8 cellular contexts compared by ENCODE assay signal in the genomic region with DNA sequence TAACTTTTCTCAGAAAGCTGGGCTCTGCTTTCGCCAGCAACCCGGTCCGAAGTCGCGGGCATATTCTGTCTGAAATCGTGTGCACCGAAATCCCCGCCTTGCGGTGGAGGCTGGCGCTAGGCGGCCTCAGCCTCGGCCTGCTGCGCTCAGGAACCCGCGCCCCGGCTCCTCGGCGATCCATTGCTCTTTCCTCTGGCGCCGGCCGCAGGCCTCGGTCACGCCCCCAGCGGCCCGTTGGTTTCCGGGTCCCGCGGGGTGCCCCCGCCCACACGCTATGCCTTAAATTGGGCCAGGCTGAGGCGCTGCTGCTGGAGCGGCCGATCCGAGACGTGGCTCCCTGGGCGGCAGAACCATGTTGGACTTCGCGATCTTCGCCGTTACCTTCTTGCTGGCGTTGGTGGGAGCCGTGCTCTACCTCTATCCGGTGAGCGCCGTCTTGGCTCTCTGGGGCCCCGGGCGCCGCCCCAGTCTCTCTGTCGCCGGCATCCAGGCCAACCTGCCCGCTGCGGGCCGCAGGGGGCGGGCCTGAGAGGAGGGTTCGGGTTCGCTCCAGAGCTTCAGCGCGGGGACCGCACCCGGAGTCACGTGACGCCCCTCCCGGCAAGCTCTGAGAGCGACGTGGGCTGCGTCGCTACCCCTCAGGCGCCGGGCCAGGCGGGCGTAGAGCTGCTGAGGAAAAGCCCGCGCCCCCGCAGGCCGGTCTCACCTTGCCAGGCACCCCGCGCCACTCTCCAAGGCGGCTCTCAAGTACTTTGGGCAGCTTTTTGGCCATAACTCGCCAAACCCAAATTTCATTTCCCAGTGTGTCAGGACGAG. TPM values are rescaled to one million over a fixed set of nuclear protein-coding genes. Genes with fewer than 3 reads are reported as not detected.
DNase-seq lines count a peak whose midpoint lies in the region; ATAC-seq and TF ChIP-seq lines count a peak whose summit lies in the region.

A gene with protein sequence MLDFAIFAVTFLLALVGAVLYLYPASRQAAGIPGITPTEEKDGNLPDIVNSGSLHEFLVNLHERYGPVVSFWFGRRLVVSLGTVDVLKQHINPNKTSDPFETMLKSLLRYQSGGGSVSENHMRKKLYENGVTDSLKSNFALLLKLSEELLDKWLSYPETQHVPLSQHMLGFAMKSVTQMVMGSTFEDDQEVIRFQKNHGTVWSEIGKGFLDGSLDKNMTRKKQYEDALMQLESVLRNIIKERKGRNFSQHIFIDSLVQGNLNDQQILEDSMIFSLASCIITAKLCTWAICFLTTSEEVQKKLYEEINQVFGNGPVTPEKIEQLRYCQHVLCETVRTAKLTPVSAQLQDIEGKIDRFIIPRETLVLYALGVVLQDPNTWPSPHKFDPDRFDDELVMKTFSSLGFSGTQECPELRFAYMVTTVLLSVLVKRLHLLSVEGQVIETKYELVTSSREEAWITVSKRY (plus strand): TSS at position 308 of the 816 bp plus-strand sequence. CDS start 45 bp downstream, at position 353.

- peaks cover 3% of the 10 kb centered on the region for H3K4me1 ChIP-seq in mammary epithelial cell (ENCODE audit: insufficient read depth, low read length)

- peak within 1 kb of the TSS; percentile 77 for H3K4me2 ChIP-seq in mammary epithelial cell (ENCODE audit: insufficient read depth, low read depth, low read length)

- peak within 1 kb of the TSS; percentile 94 for H3K9ac ChIP-seq in mammary epithelial cell (ENCODE audit: insufficient read depth, low read length)

- H2AFZ ChIP-seq in mammary epithelial cell (ENCODE audit: low read depth, low read length): peak within 1 kb of the TSS; percentile 97

- H3K9me3 ChIP-seq in AG04450 (ENCODE audit: control insufficient read depth, insufficient read depth, low read length): no peaks in the 10 kb centered on the region
- H3K9me3 ChIP-seq in WERI-Rb-1 (ENCODE audit: severe bottlenecking): no peaks in the 10 kb centered on the region
- no peaks in the 10 kb centered on the region for H3K9me3 ChIP-seq in mammary epithelial cell (replicated peaks; ENCODE audit: insufficient read depth, low read length)

- H3K4me3 ChIP-seq in AG04450 (ENCODE audit: low read depth, low read length): peak within 1 kb of the TSS; percentile 87
- peak within 1 kb of the TSS; percentile 73 for H3K4me3 ChIP-seq in WERI-Rb-1 (ENCODE audit: low read depth, low read length)
- peak within 1 kb of the TSS; percentile 68 to 93 (median 81) for H3K4me3 ChIP-seq in mammary epithelial cell (replicated peaks in 1 of 3; ENCODE audit: insufficient read depth in 1 of 3, low read depth in 2 of 3, low read length in 3 of 3)

- dilution Hi-C loops in mammary epithelial cell (cut with HindIII; ENCODE audit: low sequenced_read_pairs): no loop called here

- WGBS in mammary epithelial cell (ENCODE audit: low coverage, missing lambda C conversion rate): 3% methylated on average over 24 of the region's 80 CpGs

- H3K27me3 ChIP-seq in AG04450 (ENCODE audit: control insufficient read depth, insufficient read depth, low read length) (no peaks in the 10 kb centered on the region), WERI-Rb-1 (ENCODE audit: insufficient read depth, low read depth, severe bottlenecking) (no peaks in the 10 kb centered on the region), mammary epithelial cell (ENCODE audit: insufficient read depth, low read length) (no peaks in the 10 kb centered on the region)

- CTCF ChIA-PET in AG04450 (lab: Charles Lee) (interaction anchor here (0.6 to 1.1 kb wide), 4 partner anchors 11 to 576 kb away, joined by 3 to 5 read pairs (median 4); no protein-coding TSS in a partner anchor), mammary epithelial cell (lab: Charles Lee; ENCODE audit: low non-redundant PET) (no interaction called here)

- H3K36me3 ChIP-seq in WERI-Rb-1 (peaks cover 6% of the 10 kb centered on the region; the same call in 1 of the 2 replicates), mammary epithelial cell (ENCODE audit: insufficient read depth, low read length) (no peaks in the 10 kb centered on the region)

- intact Hi-C loops in mammary epithelial cell (cut with micrococcal nuclease): loop anchor here (5.0 to 10.0 kb wide), 4 partner anchors 163 to 666 kb away; a partner anchor contains a TSS

- TF ChIP-seq CTCF in AG04450 (IDR thresholded peaks at IDR 0.05; ENCODE audit: low read depth, low read length): peak; percentile 49; the same call in 1 of the 2 replicates
- TF ChIP-seq CTCF in WERI-Rb-1 (IDR thresholded peaks at IDR 0.05; ENCODE audit: low read depth, low read length): peak; percentile 48; the same call in 1 of the 2 replicates
- TF ChIP-seq CTCF in mammary epithelial cell (conservative IDR thresholded peaks at IDR 0.05 in 1 of 2, IDR thresholded peaks at IDR 0.05 in 1 of 2; ENCODE audit: extremely low read depth in 1 of 2, insufficient read depth in 1 of 2, low read depth in 1 of 2, low read length in 2 of 2): peak in 1 of 2 donors; percentile 46

- H4K20me1 ChIP-seq in mammary epithelial cell (ENCODE audit: insufficient read depth, low read length): no peaks in the 10 kb centered on the region

- POLR2A ChIA-PET in AG04450 (lab: Yijun Ruan, JAX): interaction anchor here (0.5 to 1.7 kb wide), 15 partner anchors 12 to 862 kb away, joined by 3 to 7 read pairs (median 4); a partner anchor contains a TSS

- TSS peak; percentile 58 for BruUV-seq in mammary epithelial cell (replicated peaks; lab: Mats Ljungman, UMichigan)

- in situ Hi-C loops in mammary epithelial cell (cut with MboI; ENCODE audit: low sequenced_read_pairs in 2 of 2): loop anchor here in 1 of 2 donors (25.0 kb wide), 2 partner anchors 423 to 573 kb away; no protein-coding TSS in a partner anchor

- DNase-seq in AG04450 (ENCODE audit: low read depth, low spot score) (peak; percentile 90), NCI-H2196 treated with DMSO at 0.1 percent for 48 hours (lab: John Stamatoyannopoulos, UW; ENCODE audit: unreplicated experiment) (peak; percentile 95), WERI-Rb-1 (peak; percentile 96), mammary epithelial cell (peak; percentile 97), iPS-NIHi7 (ENCODE audit: extremely low spot score) (peak; percentile 96), smooth muscle cell of the brain vasculature (ENCODE audit: low read depth, low spot score) (peak; percentile 91)

- ATAC-seq in GM18873 (IDR thresholded peaks at IDR 0.05; ENCODE audit: low FRiP score, unreplicated experiment) (peak; percentile 80), HG03139 (IDR thresholded peaks at IDR 0.05; ENCODE audit: unreplicated experiment) (peak; percentile 87)

- peaks cover 41% of the 10 kb centered on the region for H3K79me2 ChIP-seq in mammary epithelial cell (ENCODE audit: insufficient read depth, low read length)

- H3K27ac ChIP-seq in AG04450 (ENCODE audit: low read depth, low read length) (peak within 1 kb of the TSS; percentile 98), WERI-Rb-1 (peak within 1 kb of the TSS; percentile 98), mammary epithelial cell (ENCODE audit: insufficient read depth, low read depth, low read length) (peak within 1 kb of the TSS; percentile 88)

RNA-seq across cellular contexts. Expression of the gene that starts here (rescaled TPM):
- polyA plus RNA-seq in AG04450 (2011; rRNA removed) (15.0 and 17.8 TPM in 2 replicates), mammary epithelial cell (9.5 TPM)
- 16.8 and 25.8 TPM in 2 replicates for polyA minus RNA-seq in AG04450 (2011; rRNA and poly(A)+ RNA removed)
- total RNA-seq in mammary epithelial cell: 10 to 100 TPM; 17.6 to 25.0 TPM
- polyA minus RNA-seq in mammary epithelial cell: 10.9 TPM

Comparison
In these comparisons a context has a peak if more than half of its experiments do, and no peak if none do; other contexts are left out.
1. Peak in every context shown above with its lines: DNase-seq, ATAC-seq, H3K4me3 ChIP-seq and H3K27ac ChIP-seq.